ENCODE assay signal across 10 cellular contexts in genomic region chr17:43372273-43372911, GRCh38. TPM values are rescaled to one million over a fixed set of nuclear protein-coding genes. Genes with fewer than 3 reads are reported as not detected.
DNase-seq lines count a peak whose midpoint lies in the region; ATAC-seq and TF ChIP-seq lines count a peak whose summit lies in the region.
"Had no signal": no experiment of that assay in that cellular context is flagged by ENCODE, and none has a peak within 500 bp of the region (broad histone marks: within the 10 kb centered on the region; RNA-seq: fewer than 3 reads in every experiment).

No MANE protein-coding gene starts in this region.

- 81 to 88% methylated on average over 4 to 10 of the region's 11 CpGs for WGBS in mesodermal cell (ENCODE audit: insufficient coverage in 2 of 2), 2 experiments

- H3K4me1 Mint-ChIP-seq in MCF 10A (ENCODE audit: insufficient read depth, unreplicated experiment), result peaks cover 15% of the 10 kb centered on the region
- H3K4me1 Mint-ChIP-seq in stimulated activated effector memory CD8-positive, alpha-beta T cell treated with anti-CD3 and anti-CD28 coated beads, Interleukin-12 subunit alpha, Interleukin-12 subunit beta, amount 100 ng/mL, for 72 hours, result peaks cover 47% of the 10 kb centered on the region

- CTCF ChIA-PET in MCF 10A (lab: Yijun Ruan, JAX), result no interaction called here

- in situ Hi-C loops in Caki2 (cut with HindIII; ENCODE audit: low pct_unique_long_range_greater_than_20kb, low sequenced_read_pairs), result no loop called here

- no peaks in the 10 kb centered on the region for H3K27me3 Mint-ChIP-seq in MCF 10A (ENCODE audit: insufficient read depth, unreplicated experiment)
- H3K27me3 Mint-ChIP-seq: activated naive CD8-positive, alpha-beta T cell had no signal

- H3K27ac ChIP-seq in mesodermal cell (ENCODE audit: low read depth, low read length, severe bottlenecking), result peak overlapping the region; percentile 69

- H3K4me3 ChIP-seq in mesodermal cell (ENCODE audit: extremely low read depth, insufficient read depth, low read length, poor library complexity, severe bottlenecking), result no peak overlapping the region

- peaks cover 14% of the 10 kb centered on the region for H3K4me1 ChIP-seq in mesodermal cell (ENCODE audit: control insufficient read depth, insufficient read depth, low read length, poor library complexity, severe bottlenecking)

- DNase-seq in Caki2 (ENCODE audit: low read depth), result peak; percentile 29
- DNase-seq in RPMI8226, result peak; percentile 62
- no peak for DNase-seq in HCEC 1CT
- no peak for DNase-seq in MCF 10A (ENCODE audit: unreplicated experiment)
- no peak for DNase-seq in stimulated activated effector memory CD8-positive, alpha-beta T cell treated with anti-CD3 and anti-CD28 coated beads, Interleukin-12 subunit alpha, Interleukin-12 subunit beta, amount 100 ng/mL, for 72 hours (ENCODE audit: low spot score in 2 of 2)
- DNase-seq: DMS153 had no signal

- peaks cover 10% of the 10 kb centered on the region for H3K36me3 Mint-ChIP-seq in MCF 10A (ENCODE audit: insufficient read depth, unreplicated experiment)
- peaks cover 23% of the 10 kb centered on the region for H3K36me3 Mint-ChIP-seq in stimulated activated effector memory CD8-positive, alpha-beta T cell treated with anti-CD3 and anti-CD28 coated beads, Interleukin-12 subunit alpha, Interleukin-12 subunit beta, amount 100 ng/mL, for 72 hours
- H3K36me3 Mint-ChIP-seq: activated naive CD8-positive, alpha-beta T cell had no signal

- no peaks in the 10 kb centered on the region for H3K36me3 ChIP-seq in mesodermal cell (ENCODE audit: control insufficient read depth, insufficient read depth, low read length)

- no peak for TF ChIP-seq CTCF in MCF 10A (IDR thresholded peaks at IDR 0.05; ENCODE audit: unreplicated experiment)

- no TSS peak for BruUV-seq in MCF 10A (replicated peaks; lab: Mats Ljungman, UMichigan)

- no peak overlapping the region for H3K4me3 Mint-ChIP-seq in MCF 10A (ENCODE audit: unreplicated experiment)
- H3K4me3 Mint-ChIP-seq in stimulated activated effector memory CD8-positive, alpha-beta T cell treated with anti-CD3 and anti-CD28 coated beads, Interleukin-12 subunit alpha, Interleukin-12 subunit beta, amount 100 ng/mL, for 72 hours, result no peak overlapping the region
- H3K4me3 Mint-ChIP-seq: activated naive CD8-positive, alpha-beta T cell had no signal

- H3K9me3 Mint-ChIP-seq in MCF 10A (ENCODE audit: unreplicated experiment), result no peaks in the 10 kb centered on the region
- H3K9me3 Mint-ChIP-seq in stimulated activated effector memory CD8-positive, alpha-beta T cell treated with anti-CD3 and anti-CD28 coated beads, Interleukin-12 subunit alpha, Interleukin-12 subunit beta, amount 100 ng/mL, for 72 hours, result no peaks in the 10 kb centered on the region

- no peak overlapping the region for H3K27ac Mint-ChIP-seq in MCF 10A (ENCODE audit: low read depth, unreplicated experiment)
- no peak overlapping the region for H3K27ac Mint-ChIP-seq in stimulated activated effector memory CD8-positive, alpha-beta T cell treated with anti-CD3 and anti-CD28 coated beads, Interleukin-12 subunit alpha, Interleukin-12 subunit beta, amount 100 ng/mL, for 72 hours
- H3K27ac Mint-ChIP-seq: activated naive CD8-positive, alpha-beta T cell had no signal

- no peaks in the 10 kb centered on the region for H3K9me3 ChIP-seq in mesodermal cell (ENCODE audit: control insufficient read depth, low read length)

- POLR2A ChIA-PET in MCF 10A (lab: Yijun Ruan, JAX), result interaction anchor here (1.1 to 4.9 kb wide), 3 partner anchors 11 to 27 kb away, joined by 4 to 86 read pairs (median 5); partner anchors contain the start of gene ARL4D

- ATAC-seq in GM21619 (IDR thresholded peaks at IDR 0.05; ENCODE audit: unreplicated experiment) (peak; percentile 35), GM19455 (IDR thresholded peaks at IDR 0.05; ENCODE audit: unreplicated experiment) (no peak)
- no peak for ATAC-seq in stimulated activated effector memory CD8-positive, alpha-beta T cell treated with anti-CD3 and anti-CD28 coated beads, Interleukin-12 subunit alpha, Interleukin-12 subunit beta, amount 100 ng/mL, for 72 hours

- intact Hi-C loops in MCF 10A (cut with micrococcal nuclease), result no loop called here

RNA-seq across cellular contexts. Expression of gene ARL4D, which starts 26.4 kb away (rescaled TPM):
- 49.3 and 50.6 TPM in 2 replicates for total RNA-seq in Caki2 (2014; rRNA removed; shearing (Covaris generic); ENCODE audit: low replicate concordance)
- polyA plus RNA-seq in mesodermal cell (2013, experiment 1 of 2), result 36.6 TPM
- polyA plus RNA-seq in mesodermal cell (2013, experiment 2 of 2), result 32.4 TPM
- total RNA-seq in MCF 10A (2022), result 33.5 and 38.8 TPM in 2 replicates

Comparison
In these comparisons a context has a peak if more than half of its experiments do, and no peak if none do; other contexts are left out.
1. DNase-seq: peak in Caki2 (single experiment) and RPMI8226 (single experiment); none in HCEC 1CT (single experiment), MCF 10A (single experiment) and stimulated activated effector memory CD8-positive, alpha-beta T cell treated with anti-CD3 and anti-CD28 coated beads, Interleukin-12 subunit alpha, Interleukin-12 subunit beta, amount 100 ng/mL, for 72 hours (0 of 2).